8 cellular contexts compared by ENCODE assay signal in genomic region chr1:96991261-96991660, GRCh38.
"Had no signal": no experiment of that assay in that cellular context is flagged by ENCODE, and none has a peak within 500 bp of the region (broad histone marks: within the 10 kb centered on the region; RNA-seq: fewer than 3 reads in every experiment).

No MANE protein-coding gene starts in this region.

- H3K4me3 ChIP-seq: GM12878 had no signal

- ATAC-seq: GM12878 had no signal

- DNase-seq: GDM1, GF-D8 had no signal

- FAIRE-seq: G401.6, GM12878, GM12891, GM12892, GM18507, GM19239 had no signal
